ENCODE assay signal across 8 cellular contexts in the genomic region with DNA sequence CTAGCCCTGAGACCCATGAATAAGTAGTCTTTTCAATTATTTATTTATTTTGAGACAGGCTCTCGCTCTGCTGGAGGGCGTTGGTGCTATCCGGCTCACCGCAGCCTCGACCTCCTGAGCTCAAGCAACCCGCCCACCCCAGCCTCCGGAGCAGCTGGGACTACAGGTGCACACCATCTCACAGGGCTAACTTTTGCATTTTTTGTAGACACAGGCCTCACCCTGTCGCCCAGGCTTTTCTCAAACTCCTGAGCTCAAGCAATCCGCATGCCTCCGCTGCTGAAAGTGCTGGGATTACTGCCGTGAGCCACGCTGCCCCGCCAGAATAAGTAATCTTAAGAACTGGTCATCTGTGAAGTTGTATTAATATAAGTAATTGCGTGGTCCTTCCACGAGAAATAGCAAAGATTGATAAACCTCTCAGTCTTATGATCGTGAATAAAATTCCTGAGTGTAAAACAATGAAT. TPM values are rescaled to one million over a fixed set of nuclear protein-coding genes. Genes with fewer than 3 reads are reported as not detected.
DNase-seq lines count a peak whose midpoint lies in the region; ATAC-seq and TF ChIP-seq lines count a peak whose summit lies in the region.

No MANE protein-coding gene starts in this region.

- peak; percentile 12 for DNase-seq in activated gamma-delta T cell (lab: John Stamatoyannopoulos, UW)
- no peak for DNase-seq in activated gamma-delta T cell treated with Interleukin-2 at 50 U/mL for 16 hours
- peak; percentile 72 for DNase-seq in activated effector memory CD4-positive, alpha-beta T cell treated with anti-CD3 and anti-CD28 coated beads, Interleukin-2, amount 50 U/mL, for 16 hours
- DNase-seq in left kidney (ENCODE audit: low read depth, low spot score): peak; percentile 26
- peak; percentile 25 to 30 for DNase-seq in upper lobe of left lung
- no peak for DNase-seq in GM19240 (ENCODE audit: insufficient read length, low spot score)
- no peak for DNase-seq in foreskin keratinocyte

- TF ChIP-seq EP300 in upper lobe of left lung (IDR thresholded peaks at IDR 0.05): no peak

- H3K4me3 ChIP-seq in upper lobe of left lung: peak overlapping the region in 3 of 4 donors; percentile 54 to 64 (median 61)

- H3K27me3 ChIP-seq in upper lobe of left lung (no peaks in the 10 kb centered on the region), foreskin keratinocyte (no peaks in the 10 kb centered on the region)

- 49 to 50% methylated on average over 16 of the region's 16 CpGs for WGBS in upper lobe of left lung, 2 donors

- ATAC-seq in upper lobe of left lung (ENCODE audit: low FRiP score in 2 of 2) (no peak), HG02938 (IDR thresholded peaks at IDR 0.05; ENCODE audit: unreplicated experiment) (no peak), foreskin keratinocyte (no peak)

- H3K27ac ChIP-seq in upper lobe of left lung: peak overlapping the region; percentile 69 to 99 (median 96)
- no peak overlapping the region for H3K27ac ChIP-seq in foreskin keratinocyte

- H3K4me1 ChIP-seq in upper lobe of left lung: peaks cover 8 to 36% (median 14%) of the 10 kb centered on the region in 4 donors
- H3K4me1 ChIP-seq in foreskin keratinocyte: peaks cover 8% of the 10 kb centered on the region

- no peaks in the 10 kb centered on the region for H3K36me3 ChIP-seq in upper lobe of left lung

- no peak for TF ChIP-seq CTCF in upper lobe of left lung (IDR thresholded peaks at IDR 0.05)
- no peak for TF ChIP-seq CTCF in foreskin keratinocyte (conservative IDR thresholded peaks at IDR 0.05)

- no peak for TF ChIP-seq POLR2A in upper lobe of left lung (IDR thresholded peaks at IDR 0.05)

- H3K9me3 ChIP-seq in upper lobe of left lung: no peaks in the 10 kb centered on the region

RNA-seq across cellular contexts. Expression of gene ANXA2R, which starts 1.6 kb away (rescaled TPM):
- 10 to 100 TPM in 1 of 6 donors, 1 to 10 TPM in 5; 2.0 to 25.1 (median 4.3) TPM for total RNA-seq in upper lobe of left lung
- total RNA-seq in foreskin keratinocyte: 0.49 and 0.71 TPM in 2 replicates
- polyA plus RNA-seq in foreskin keratinocyte: 0.48 and 0.68 TPM in 2 replicates

Comparison
In these comparisons a context has a peak if more than half of its experiments do, and no peak if none do; other contexts are left out.
1. DNase-seq: peak in activated gamma-delta T cell (single experiment), activated effector memory CD4-positive, alpha-beta T cell treated with anti-CD3 and anti-CD28 coated beads, Interleukin-2, amount 50 U/mL, for 16 hours (single experiment), left kidney (single experiment) and upper lobe of left lung (2 of 2); none in activated gamma-delta T cell treated with Interleukin-2 at 50 U/mL for 16 hours (single experiment), GM19240 (single experiment) and foreskin keratinocyte (0 of 2).